26 cellular contexts compared by ENCODE assay signal in genomic region chr1:47950481-47950880, GRCh38. TPM values are rescaled to one million over a fixed set of nuclear protein-coding genes. Genes with fewer than 3 reads are reported as not detected.
"Had no signal": no experiment of that assay in that cellular context is flagged by ENCODE, and none has a peak within 500 bp of the region (broad histone marks: within the 10 kb centered on the region; RNA-seq: fewer than 3 reads in every experiment).

No MANE protein-coding gene starts in this region.

- H3K27me3 Mint-ChIP-seq: activated CD8-positive, alpha-beta memory T cell treated with anti-CD3 and anti-CD28 coated beads, Interleukin-2, amount 10 ng/mL, durations not matched to agents 7 days and 5 days; activated naive CD4-positive, alpha-beta T cell treated with anti-CD3 and anti-CD28 coated beads, Interleukin-2, amount 10 ng/mL, durations not matched to agents 7 days and 5 days had no signal

- DNase-seq: activated CD4-positive, alpha-beta T cell treated with anti-CD3 and anti-CD28 coated beads for 48 hours; activated CD4-positive, alpha-beta T cell treated with anti-CD3 and anti-CD28 coated beads, Interleukin-2, amount 50 U/mL, for 4 hours; activated CD4-positive, CD25-positive, alpha-beta regulatory T cell treated with anti-CD3 and anti-CD28 coated beads, Interleukin-2, amount 50 U/mL, for 72 hours; activated CD8-positive, alpha-beta memory T cell treated with anti-CD3 and anti-CD28 coated beads, Interleukin-2, amount 10 ng/mL, durations not matched to agents 7 days and 5 days; activated gamma-delta T cell; activated naive CD4-positive, alpha-beta T cell treated with anti-CD3 and anti-CD28 coated beads, Interleukin-2, amount 10 ng/mL, durations not matched to agents 7 days and 5 days; activated naive CD8-positive, alpha-beta T cell treated with anti-CD3 and anti-CD28 coated beads for 36 hours; activated T-cell treated with anti-CD3 and anti-CD28 coated beads, Interleukin-2, amount 50 U/mL, for 24 hours; adrenal gland; aorta; body of pancreas; IMR-90; Kasumi-1; KBM-7; NCI-H1105 treated with DMSO at 0.1 percent for 48 hours; NCI-H1436 treated with DMSO at 0.1 percent for 48 hours; NCI-H187; NCI-H2081; NCI-H510A treated with DMSO at 0.1 percent for 48 hours; NCI-H69; Peyer's patch; SHP77 had no signal

- H3K4me3 ChIP-seq: adrenal gland, body of pancreas, Peyer's patch had no signal

- H3K4me1 Mint-ChIP-seq: activated CD8-positive, alpha-beta memory T cell treated with anti-CD3 and anti-CD28 coated beads, Interleukin-2, amount 10 ng/mL, durations not matched to agents 7 days and 5 days; activated naive CD4-positive, alpha-beta T cell treated with anti-CD3 and anti-CD28 coated beads, Interleukin-2, amount 10 ng/mL, durations not matched to agents 7 days and 5 days; activated naive CD8-positive, alpha-beta T cell treated with anti-CD3 and anti-CD28 coated beads for 36 hours; activated T-helper 17 cell treated with anti-CD3 and anti-CD28 coated beads, Interleukin-2, amount 50 U/mL, for 72 hours; WTC11 had no signal

- H3K36me3 Mint-ChIP-seq: activated CD8-positive, alpha-beta memory T cell treated with anti-CD3 and anti-CD28 coated beads, Interleukin-2, amount 10 ng/mL, durations not matched to agents 7 days and 5 days; activated naive CD4-positive, alpha-beta T cell treated with anti-CD3 and anti-CD28 coated beads, Interleukin-2, amount 10 ng/mL, durations not matched to agents 7 days and 5 days; activated naive CD8-positive, alpha-beta T cell treated with anti-CD3 and anti-CD28 coated beads for 36 hours; WTC11 had no signal

- H3K27me3 ChIP-seq: adrenal gland, body of pancreas, Peyer's patch had no signal

- H3K9me3 Mint-ChIP-seq: activated naive CD4-positive, alpha-beta T cell treated with anti-CD3 and anti-CD28 coated beads, Interleukin-2, amount 10 ng/mL, durations not matched to agents 7 days and 5 days; activated naive CD8-positive, alpha-beta T cell treated with anti-CD3 and anti-CD28 coated beads for 36 hours; activated T-cell treated with anti-CD3 and anti-CD28 coated beads, Interleukin-2, amount 50 U/mL, for 24 hours; activated T-helper 17 cell treated with anti-CD3 and anti-CD28 coated beads, Interleukin-2, amount 50 U/mL, for 72 hours; T-helper 1 cell treated with Interleukin-12 subunit alpha and Interleukin-12 subunit beta and Interleukin-4 antibody, amounts not matched to agents 30 μg/mL and 1 μg/mL, for 36 hours; WTC11 had no signal

- ATAC-seq: activated CD8-positive, alpha-beta memory T cell treated with anti-CD3 and anti-CD28 coated beads, Interleukin-2, amount 10 ng/mL, durations not matched to agents 7 days and 5 days; activated T-helper 17 cell treated with anti-CD3 and anti-CD28 coated beads, Interleukin-2, amount 50 U/mL, for 72 hours; body of pancreas; WTC11 had no signal

- H3K27ac ChIP-seq: adrenal gland, body of pancreas, Peyer's patch had no signal

- H3K36me3 ChIP-seq: adrenal gland, Peyer's patch had no signal

- H3K4me3 Mint-ChIP-seq: activated CD8-positive, alpha-beta memory T cell treated with anti-CD3 and anti-CD28 coated beads, Interleukin-2, amount 10 ng/mL, durations not matched to agents 7 days and 5 days; activated naive CD4-positive, alpha-beta T cell treated with anti-CD3 and anti-CD28 coated beads, Interleukin-2, amount 10 ng/mL, durations not matched to agents 7 days and 5 days; activated naive CD8-positive, alpha-beta T cell treated with anti-CD3 and anti-CD28 coated beads for 36 hours; activated T-cell treated with anti-CD3 and anti-CD28 coated beads, Interleukin-2, amount 50 U/mL, for 24 hours; activated T-helper 17 cell treated with anti-CD3 and anti-CD28 coated beads, Interleukin-2, amount 50 U/mL, for 72 hours; T-helper 1 cell treated with Interleukin-12 subunit alpha and Interleukin-12 subunit beta and Interleukin-4 antibody, amounts not matched to agents 30 μg/mL and 1 μg/mL, for 36 hours; WTC11 had no signal

- H3K9me3 ChIP-seq: adrenal gland, body of pancreas, Peyer's patch had no signal

- H3K4me1 ChIP-seq: adrenal gland, Peyer's patch had no signal

RNA-seq across cellular contexts. Expression of gene TRABD2B, which starts 46.7 kb away (rescaled TPM):
- total RNA-seq: activated CD8-positive, alpha-beta memory T cell treated with anti-CD3 and anti-CD28 coated beads, Interleukin-2, amount 10 ng/mL, durations not matched to agents 7 days and 5 days; activated naive CD8-positive, alpha-beta T cell treated with anti-CD3 and anti-CD28 coated beads for 36 hours; activated T-helper 17 cell treated with anti-CD3 and anti-CD28 coated beads, Interleukin-2, amount 50 U/mL, for 72 hours; IMR-90; SK-MEL-5 had no signal
